ENCODE assay signal across 8 cellular contexts in genomic region chr20:53869466-53870258, GRCh38.
DNase-seq lines count a peak whose midpoint lies in the region; ATAC-seq and TF ChIP-seq lines count a peak whose summit lies in the region.

No MANE protein-coding gene starts in this region.

- in situ Hi-C loops in IMR-90 (cut with MboI; ENCODE audit: low sequenced_read_pairs) = no loop called here

- H2BK15ac ChIP-seq in IMR-90 (ENCODE audit: low read depth, low read length) = peak overlapping the region; percentile 86; the same call in 1 of the 3 replicates

- peaks cover 29% of the 10 kb centered on the region for H3K4me1 ChIP-seq in IMR-90 (ENCODE audit: control insufficient read depth, insufficient read depth, low read length)
- peaks cover 49% of the 10 kb centered on the region for H3K4me1 ChIP-seq in foreskin keratinocyte

- H3K4ac ChIP-seq in IMR-90 (ENCODE audit: low read depth, low read length) = peak overlapping the region; percentile 81

- H3K9ac ChIP-seq in IMR-90 (ENCODE audit: low read depth, low read length) = no peak overlapping the region

- peak overlapping the region; percentile 77 for H3K14ac ChIP-seq in IMR-90 (replicated peaks; ENCODE audit: low read depth, low read length)

- peak overlapping the region; percentile 52; the same call in 1 of the 2 replicates for H2AK5ac ChIP-seq in IMR-90 (ENCODE audit: low read depth, low read length)

- intact Hi-C loops in IMR-90 (cut with micrococcal nuclease) = loop anchor here (2.0 to 5.0 kb wide), 2 partner anchors 42 to 287 kb away; no protein-coding TSS in a partner anchor
- intact Hi-C loops in activated T-helper 1 cell treated with anti-CD3 and anti-CD28 coated beads, Interleukin-12 subunit alpha, Interleukin-12 subunit beta, Interleukin-2, Interleukin-4 antibody, amounts not matched to agents 30 ng/mL and 10 ng/mL and 1 ng/mL, durations not matched to agents 14 hours and 24 hours and 36 hours (cut with micrococcal nuclease) = loop anchor here (1.0 to 5.0 kb wide), 17 partner anchors 16 to 290 kb away; no protein-coding TSS in a partner anchor

- dilution Hi-C loops in IMR-90 (cut with HindIII; ENCODE audit: low sequenced_read_pairs, unreplicated experiment) = no loop called here

- H3K18ac ChIP-seq in IMR-90 (ENCODE audit: low read depth, low read length) = peak overlapping the region; percentile 62

- no peaks in the 10 kb centered on the region for H3K9me3 Mint-ChIP-seq in activated T-helper 1 cell treated with anti-CD3 and anti-CD28 coated beads, Interleukin-12 subunit alpha, Interleukin-12 subunit beta, Interleukin-2, Interleukin-4 antibody, amounts not matched to agents 30 ng/mL and 10 ng/mL and 1 ng/mL, durations not matched to agents 14 hours and 24 hours and 36 hours

- peaks cover 73% of the 10 kb centered on the region for H3K4me1 Mint-ChIP-seq in activated T-helper 1 cell treated with anti-CD3 and anti-CD28 coated beads, Interleukin-12 subunit alpha, Interleukin-12 subunit beta, Interleukin-2, Interleukin-4 antibody, amounts not matched to agents 30 ng/mL and 10 ng/mL and 1 ng/mL, durations not matched to agents 14 hours and 24 hours and 36 hours (ENCODE audit: low read depth)

- H3K27me3 Mint-ChIP-seq in activated T-helper 1 cell treated with anti-CD3 and anti-CD28 coated beads, Interleukin-12 subunit alpha, Interleukin-12 subunit beta, Interleukin-2, Interleukin-4 antibody, amounts not matched to agents 30 ng/mL and 10 ng/mL and 1 ng/mL, durations not matched to agents 14 hours and 24 hours and 36 hours (ENCODE audit: insufficient read depth) = no peaks in the 10 kb centered on the region

- POLR2A ChIA-PET in IMR-90 (lab: Charles Lee; ENCODE audit: unreplicated experiment) = interaction anchor here (0.5 kb wide), 1 partner anchor 16 kb away, joined by 4 read pairs; no protein-coding TSS in a partner anchor

- peak overlapping the region; percentile 82 for H2BK20ac ChIP-seq in IMR-90 (ENCODE audit: low read depth, low read length)

- H3K9me1 ChIP-seq in IMR-90 (ENCODE audit: insufficient read depth, low read length) = peaks cover 5% of the 10 kb centered on the region

- WGBS in IMR-90 (ENCODE audit: extremely low coverage in 2 of 2, insufficient read length in 1 of 2), 2 experiments = 88% methylated on average over 1 of the region's 8 CpGs; no CpG with 5 or more reads in 1 of the 2 experiments

- no peaks in the 10 kb centered on the region for H3K36me3 Mint-ChIP-seq in activated T-helper 1 cell treated with anti-CD3 and anti-CD28 coated beads, Interleukin-12 subunit alpha, Interleukin-12 subunit beta, Interleukin-2, Interleukin-4 antibody, amounts not matched to agents 30 ng/mL and 10 ng/mL and 1 ng/mL, durations not matched to agents 14 hours and 24 hours and 36 hours (ENCODE audit: low read depth)

- BruUV-seq in IMR-90 (replicated peaks; lab: Mats Ljungman, UMichigan) = no TSS peak

- H3K36me3 ChIP-seq in IMR-90 (ENCODE audit: control insufficient read depth, insufficient read depth, low read length) = no peaks in the 10 kb centered on the region

- H4K8ac ChIP-seq in IMR-90 (ENCODE audit: low read depth in 2 of 2, low read length in 2 of 2) = peak overlapping the region in 1 of 2 experiments; percentile 54; a peak in 2 of 4 replicates

- peak overlapping the region; percentile 88 for H4K5ac ChIP-seq in IMR-90 (ENCODE audit: low read depth, low read length)

- H4K91ac ChIP-seq in IMR-90 (ENCODE audit: insufficient read depth, low read depth, low read length) = peak overlapping the region; percentile 56; the same call in 1 of the 2 replicates

- H3K9me3 ChIP-seq in IMR-90 (ENCODE audit: control insufficient read depth, insufficient read depth, low read length) = no peaks in the 10 kb centered on the region

- TF ChIP-seq CTCF in IMR-90 (conservative IDR thresholded peaks at IDR 0.05; ENCODE audit: low read depth, low read length) = peak; percentile 68
- peak; percentile 95 for TF ChIP-seq CTCF in foreskin keratinocyte (conservative IDR thresholded peaks at IDR 0.05)

- H3K27me3 ChIP-seq in IMR-90 (ENCODE audit: control insufficient read depth, insufficient read depth, low read length) = no peaks in the 10 kb centered on the region
- no peaks in the 10 kb centered on the region for H3K27me3 ChIP-seq in foreskin keratinocyte

- peak overlapping the region; percentile 85 for H3K27ac Mint-ChIP-seq in activated T-helper 1 cell treated with anti-CD3 and anti-CD28 coated beads, Interleukin-12 subunit alpha, Interleukin-12 subunit beta, Interleukin-2, Interleukin-4 antibody, amounts not matched to agents 30 ng/mL and 10 ng/mL and 1 ng/mL, durations not matched to agents 14 hours and 24 hours and 36 hours

- H3K4me3 Mint-ChIP-seq in activated T-helper 1 cell treated with anti-CD3 and anti-CD28 coated beads, Interleukin-12 subunit alpha, Interleukin-12 subunit beta, Interleukin-2, Interleukin-4 antibody, amounts not matched to agents 30 ng/mL and 10 ng/mL and 1 ng/mL, durations not matched to agents 14 hours and 24 hours and 36 hours = peak overlapping the region; percentile 62

- peak overlapping the region; percentile 66 for H2BK5ac ChIP-seq in IMR-90 (ENCODE audit: low read depth, low read length, poor library complexity, severe bottlenecking)

- H3K79me1 ChIP-seq in IMR-90 (ENCODE audit: low read depth in 1 of 2, low read length in 2 of 2) = peaks cover 0 to 11% of the 10 kb centered on the region in 2 experiments; a peak in 2 of 4 replicates

- no peak for TF ChIP-seq POLR2A in IMR-90 (IDR thresholded peaks at IDR 0.05; ENCODE audit: low read depth, low read length)

- H2AK9ac ChIP-seq in IMR-90 (replicated peaks; ENCODE audit: low read depth, low read length, poor library complexity) = no peak overlapping the region

- H3K27ac ChIP-seq in IMR-90 (ENCODE audit: insufficient read depth, low read length) (peak overlapping the region; percentile 50; the same call in 1 of the 2 replicates), foreskin keratinocyte (no peak overlapping the region)

- peak; percentile 74 for TF ChIP-seq RAD21 in IMR-90 (IDR thresholded peaks at IDR 0.05; ENCODE audit: low read length)

- ATAC-seq in GM21526 (IDR thresholded peaks at IDR 0.05; ENCODE audit: low FRiP score, unreplicated experiment) = peak; percentile 54
- peak; percentile 17; the same call in 1 of the 2 replicates for ATAC-seq in IMR-90 (ENCODE audit: low read depth)
- peak; percentile 78 for ATAC-seq in foreskin keratinocyte

- CTCF ChIA-PET in IMR-90 (lab: Yijun Ruan, JAX) = interaction anchor here (1.0 kb wide), 1 partner anchor 9 kb away, joined by 4 read pairs; no protein-coding TSS in a partner anchor

- no peaks in the 10 kb centered on the region for H4K20me1 ChIP-seq in IMR-90 (ENCODE audit: insufficient read depth, low read length)

- no peak overlapping the region for H3K4me3 ChIP-seq in IMR-90 (ENCODE audit: insufficient read depth, low read depth, low read length)

- no peak overlapping the region for H3K56ac ChIP-seq in IMR-90 (ENCODE audit: extremely low read depth, insufficient read depth, low read length)

- H2BK120ac ChIP-seq in IMR-90 (ENCODE audit: low read depth, low read length) = peak overlapping the region; percentile 86

- H2AFZ ChIP-seq in IMR-90 (replicated peaks; ENCODE audit: low read length, poor library complexity) = peak overlapping the region; percentile 85

- peak overlapping the region; percentile 73; the same call in 1 of the 2 replicates for H3K23ac ChIP-seq in IMR-90 (ENCODE audit: low read depth, low read length)

- DNase-seq in DMS153 (lab: John Stamatoyannopoulos, UW) (peak; percentile 86), IMR-90 (peak; percentile 74), RPMI8226 (peak; percentile 84), foreskin keratinocyte (peak; percentile 57 to 74), pons (ENCODE audit: low spot score) (peak; percentile 59), cerebellar nuclear complex (lab: John Stamatoyannopoulos, UW) (no peak)
- peak; percentile 70 for DNase-seq in activated T-helper 1 cell treated with anti-CD3 and anti-CD28 coated beads, Interleukin-12 subunit alpha, Interleukin-12 subunit beta, Interleukin-2, Interleukin-4 antibody, amounts not matched to agents 30 ng/mL and 10 ng/mL and 1 ng/mL, durations not matched to agents 14 hours and 24 hours and 36 hours (ENCODE audit: low spot score)

- peak overlapping the region; percentile 38; the same call in 1 of the 2 replicates for H3K4me2 ChIP-seq in IMR-90 (ENCODE audit: low read depth, low read length)

TF ChIP-seq in IMR-90, 13 proteins besides CTCF, POLR2A, EP300 and RAD21:
- TF ChIP-seq CEBPB (IDR thresholded peaks at IDR 0.05; ENCODE audit: low read depth, low read length) (no peak), CHD1 (IDR thresholded peaks at IDR 0.05; ENCODE audit: low read depth, low read length) (no peak), SMC3 (IDR thresholded peaks at IDR 0.05; ENCODE audit: low read depth, low read length) (peak; percentile 73), FOS (IDR thresholded peaks at IDR 0.05; ENCODE audit: low read depth, low read length) (no peak)
- TF ChIP-seq, protein P1, sequence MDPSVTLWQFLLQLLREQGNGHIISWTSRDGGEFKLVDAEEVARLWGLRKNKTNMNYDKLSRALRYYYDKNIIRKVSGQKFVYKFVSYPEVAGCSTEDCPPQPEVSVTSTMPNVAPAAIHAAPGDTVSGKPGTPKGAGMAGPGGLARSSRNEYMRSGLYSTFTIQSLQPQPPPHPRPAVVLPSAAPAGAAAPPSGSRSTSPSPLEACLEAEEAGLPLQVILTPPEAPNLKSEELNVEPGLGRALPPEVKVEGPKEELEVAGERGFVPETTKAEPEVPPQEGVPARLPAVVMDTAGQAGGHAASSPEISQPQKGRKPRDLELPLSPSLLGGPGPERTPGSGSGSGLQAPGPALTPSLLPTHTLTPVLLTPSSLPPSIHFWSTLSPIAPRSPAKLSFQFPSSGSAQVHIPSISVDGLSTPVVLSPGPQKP (IDR thresholded peaks at IDR 0.05; ENCODE audit: borderline replicate concordance, low read depth, low read length) = no peak

Comparison
In these comparisons a context has a peak if more than half of its experiments do, and no peak if none do; other contexts are left out.
1. DNase-seq: peak in DMS153 (single experiment), IMR-90 (single experiment), RPMI8226 (single experiment), activated T-helper 1 cell treated with anti-CD3 and anti-CD28 coated beads, Interleukin-12 subunit alpha, Interleukin-12 subunit beta, Interleukin-2, Interleukin-4 antibody, amounts not matched to agents 30 ng/mL and 10 ng/mL and 1 ng/mL, durations not matched to agents 14 hours and 24 hours and 36 hours (single experiment), foreskin keratinocyte (2 of 2) and pons (single experiment); none in cerebellar nuclear complex (0 of 2).
2. ATAC-seq: peak in every context shown above with its lines; median percentile 78 in foreskin keratinocyte; 54 in GM21526; 17 in IMR-90.